ENCODE assay signal across 8 cellular contexts in the genomic region with DNA sequence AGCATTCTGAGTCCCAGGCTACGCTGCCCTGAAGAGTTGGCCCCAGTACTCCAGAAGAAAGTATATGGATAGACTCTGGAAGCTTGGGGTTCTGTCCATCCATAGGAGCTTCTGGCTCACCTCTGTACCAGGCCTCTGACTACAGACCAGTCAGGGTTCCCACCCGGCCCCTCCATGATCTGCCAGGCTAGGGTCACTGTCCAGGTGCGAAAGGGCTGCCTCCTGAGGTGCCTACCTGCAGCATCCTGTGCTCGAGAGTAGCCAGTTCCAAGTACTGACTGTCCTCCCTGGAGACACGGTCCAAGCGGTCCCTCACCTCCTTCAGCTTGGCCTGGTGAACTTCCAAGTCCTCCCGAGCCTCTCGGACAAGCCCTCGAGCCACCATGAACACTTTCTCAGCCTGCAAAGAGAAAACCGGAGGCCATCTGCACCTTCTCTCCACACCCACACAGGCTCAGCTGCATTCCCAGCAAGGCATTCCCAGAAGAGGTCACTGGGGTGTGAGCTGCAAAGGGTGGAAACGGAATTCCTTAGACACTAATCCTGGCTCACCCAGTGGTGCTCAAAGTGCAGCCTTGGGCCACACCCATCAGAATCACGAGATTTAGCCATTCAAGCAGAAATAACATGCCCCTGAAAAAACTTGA. TPM values are rescaled to one million over a fixed set of nuclear protein-coding genes. Genes with fewer than 3 reads are reported as not detected.
DNase-seq lines count a peak whose midpoint lies in the region; ATAC-seq, FAIRE-seq and TF ChIP-seq lines count a peak whose summit lies in the region.
"Had no signal": no experiment of that assay in that cellular context is flagged by ENCODE, and none has a peak within 500 bp of the region (broad histone marks: within the 10 kb centered on the region; RNA-seq: fewer than 3 reads in every experiment).

No MANE protein-coding gene starts in this region.

- H3K4me1 ChIP-seq in transverse colon, result peaks cover 12 to 44% (median 32%) of the 10 kb centered on the region in 4 donors

- H3K27ac Mint-ChIP-seq in mesothelial cell of epicardium, result peak overlapping the region; percentile 82
- H3K27ac Mint-ChIP-seq: activated naive CD4-positive, alpha-beta T cell treated with anti-CD3 and anti-CD28 coated beads, Interleukin-2, amount 50 U/mL, for 24 hours had no signal

- H3K4me3 Mint-ChIP-seq in mesothelial cell of epicardium, result peak overlapping the region; percentile 21
- H3K4me3 Mint-ChIP-seq: activated naive CD4-positive, alpha-beta T cell treated with anti-CD3 and anti-CD28 coated beads, Interleukin-2, amount 50 U/mL, for 24 hours had no signal

- H3K9me3 ChIP-seq in transverse colon, result no peaks in the 10 kb centered on the region

- no peaks in the 10 kb centered on the region for H3K36me3 ChIP-seq in transverse colon

- ATAC-seq in HG03097 (IDR thresholded peaks at IDR 0.05; ENCODE audit: low FRiP score, unreplicated experiment) (no peak), HG02610 (IDR thresholded peaks at IDR 0.05; ENCODE audit: unreplicated experiment) (no peak)

- TF ChIP-seq POLR2A in transverse colon (IDR thresholded peaks at IDR 0.05), result peak; percentile 50

- TF ChIP-seq CTCF in mesothelial cell of epicardium (IDR thresholded peaks at IDR 0.05; ENCODE audit: unreplicated experiment), result no peak
- no peak for TF ChIP-seq CTCF in transverse colon (IDR thresholded peaks at IDR 0.05)

- no peak for DNase-seq in mesothelial cell of epicardium (ENCODE audit: low spot score in 2 of 2, unreplicated experiment in 2 of 2)
- peak; percentile 84 for DNase-seq in transverse colon
- DNase-seq in stimulated activated CD4-positive, alpha-beta T cell treated with anti-CD3 and anti-CD28 coated beads, Interleukin-2, amount 100 ng/mL, for 24 hours, result no peak

- peaks cover 2% of the 10 kb centered on the region for H3K36me3 Mint-ChIP-seq in mesothelial cell of epicardium
- H3K36me3 Mint-ChIP-seq: activated naive CD4-positive, alpha-beta T cell treated with anti-CD3 and anti-CD28 coated beads, Interleukin-2, amount 50 U/mL, for 24 hours had no signal

- no peaks in the 10 kb centered on the region for H3K27me3 Mint-ChIP-seq in mesothelial cell of epicardium (ENCODE audit: low read depth)
- H3K27me3 Mint-ChIP-seq: activated naive CD4-positive, alpha-beta T cell treated with anti-CD3 and anti-CD28 coated beads, Interleukin-2, amount 50 U/mL, for 24 hours had no signal

- WGBS in transverse colon (ENCODE audit: low coverage in 1 of 2), 2 donors, result 30 to 63% methylated on average over 2 to 12 of the region's 12 CpGs

- H3K9me3 Mint-ChIP-seq in mesothelial cell of epicardium, result no peaks in the 10 kb centered on the region
- H3K9me3 Mint-ChIP-seq: activated naive CD4-positive, alpha-beta T cell treated with anti-CD3 and anti-CD28 coated beads, Interleukin-2, amount 50 U/mL, for 24 hours had no signal

- peak overlapping the region in 1 of 4 donors; percentile 26 for H3K4me3 ChIP-seq in transverse colon

- TF ChIP-seq EP300 in Ishikawa (IDR thresholded peaks at IDR 0.05; ENCODE audit: borderline replicate concordance) (peak; percentile 59), transverse colon (IDR thresholded peaks at IDR 0.05; ENCODE audit: low read depth) (no peak)

- TF ChIP-seq RAD21 in Ishikawa (IDR thresholded peaks at IDR 0.05; ENCODE audit: low read depth), result peak; percentile 10; the same call in 1 of the 2 replicates

- no peaks in the 10 kb centered on the region for H3K27me3 ChIP-seq in transverse colon

- peak overlapping the region; percentile 75 to 86 (median 80) for H3K27ac ChIP-seq in transverse colon

- peak; percentile 39 for FAIRE-seq in endometrium (lab: Jason Lieb, UNC)

- intact Hi-C loops in transverse colon (cut with DNase I; ENCODE audit: low total_unique reads), result loop anchor here (10.0 kb wide), 1 partner anchor 159 kb away; no protein-coding TSS in a partner anchor

- H3K4me1 Mint-ChIP-seq in mesothelial cell of epicardium, result peaks cover 44% of the 10 kb centered on the region

- in situ Hi-C loops in transverse colon (cut with MboI; ENCODE audit: low pct_ligation_motif_present in 1 of 4, low pct_unique_long_range_greater_than_20kb in 1 of 4, low sequenced_read_pairs in 3 of 4), result loop anchor here in 1 of 4 donors (10.0 kb wide), 1 partner anchor 159 kb away; no protein-coding TSS in a partner anchor

TF ChIP-seq in Ishikawa, 13 proteins besides CTCF, POLR2A, EP300 and RAD21:
- TF ChIP-seq, protein P1, sequence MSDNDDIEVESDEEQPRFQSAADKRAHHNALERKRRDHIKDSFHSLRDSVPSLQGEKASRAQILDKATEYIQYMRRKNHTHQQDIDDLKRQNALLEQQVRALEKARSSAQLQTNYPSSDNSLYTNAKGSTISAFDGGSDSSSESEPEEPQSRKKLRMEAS (IDR thresholded peaks at IDR 0.05), result peak; percentile 66
- peak; percentile 65; the same call in 1 of the 2 replicates for TF ChIP-seq FOXM1 (IDR thresholded peaks at IDR 0.05; ENCODE audit: borderline replicate concordance, low read depth)
- TF ChIP-seq EGR1 (IDR thresholded peaks at IDR 0.05), result peak; percentile 61
- TF ChIP-seq TCF12 (IDR thresholded peaks at IDR 0.05; ENCODE audit: low read depth), result peak; percentile 77
- TF ChIP-seq TEAD4 (IDR thresholded peaks at IDR 0.05), result peak; percentile 96
- TF ChIP-seq CEBPB (IDR thresholded peaks at IDR 0.05), result no peak
- TF ChIP-seq, protein P2, sequence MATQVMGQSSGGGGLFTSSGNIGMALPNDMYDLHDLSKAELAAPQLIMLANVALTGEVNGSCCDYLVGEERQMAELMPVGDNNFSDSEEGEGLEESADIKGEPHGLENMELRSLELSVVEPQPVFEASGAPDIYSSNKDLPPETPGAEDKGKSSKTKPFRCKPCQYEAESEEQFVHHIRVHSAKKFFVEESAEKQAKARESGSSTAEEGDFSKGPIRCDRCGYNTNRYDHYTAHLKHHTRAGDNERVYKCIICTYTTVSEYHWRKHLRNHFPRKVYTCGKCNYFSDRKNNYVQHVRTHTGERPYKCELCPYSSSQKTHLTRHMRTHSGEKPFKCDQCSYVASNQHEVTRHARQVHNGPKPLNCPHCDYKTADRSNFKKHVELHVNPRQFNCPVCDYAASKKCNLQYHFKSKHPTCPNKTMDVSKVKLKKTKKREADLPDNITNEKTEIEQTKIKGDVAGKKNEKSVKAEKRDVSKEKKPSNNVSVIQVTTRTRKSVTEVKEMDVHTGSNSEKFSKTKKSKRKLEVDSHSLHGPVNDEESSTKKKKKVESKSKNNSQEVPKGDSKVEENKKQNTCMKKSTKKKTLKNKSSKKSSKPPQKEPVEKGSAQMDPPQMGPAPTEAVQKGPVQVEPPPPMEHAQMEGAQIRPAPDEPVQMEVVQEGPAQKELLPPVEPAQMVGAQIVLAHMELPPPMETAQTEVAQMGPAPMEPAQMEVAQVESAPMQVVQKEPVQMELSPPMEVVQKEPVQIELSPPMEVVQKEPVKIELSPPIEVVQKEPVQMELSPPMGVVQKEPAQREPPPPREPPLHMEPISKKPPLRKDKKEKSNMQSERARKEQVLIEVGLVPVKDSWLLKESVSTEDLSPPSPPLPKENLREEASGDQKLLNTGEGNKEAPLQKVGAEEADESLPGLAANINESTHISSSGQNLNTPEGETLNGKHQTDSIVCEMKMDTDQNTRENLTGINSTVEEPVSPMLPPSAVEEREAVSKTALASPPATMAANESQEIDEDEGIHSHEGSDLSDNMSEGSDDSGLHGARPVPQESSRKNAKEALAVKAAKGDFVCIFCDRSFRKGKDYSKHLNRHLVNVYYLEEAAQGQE (IDR thresholded peaks at IDR 0.05; ENCODE audit: low read depth), result no peak
- TF ChIP-seq, protein P3, sequence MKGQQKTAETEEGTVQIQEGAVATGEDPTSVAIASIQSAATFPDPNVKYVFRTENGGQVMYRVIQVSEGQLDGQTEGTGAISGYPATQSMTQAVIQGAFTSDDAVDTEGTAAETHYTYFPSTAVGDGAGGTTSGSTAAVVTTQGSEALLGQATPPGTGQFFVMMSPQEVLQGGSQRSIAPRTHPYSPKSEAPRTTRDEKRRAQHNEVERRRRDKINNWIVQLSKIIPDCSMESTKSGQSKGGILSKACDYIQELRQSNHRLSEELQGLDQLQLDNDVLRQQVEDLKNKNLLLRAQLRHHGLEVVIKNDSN (IDR thresholded peaks at IDR 0.05), result peak; percentile 32; the same call in 1 of the 2 replicates
- no peak for TF ChIP-seq YY1 (IDR thresholded peaks at IDR 0.05; ENCODE audit: low read depth)
- TF ChIP-seq NFIC (IDR thresholded peaks at IDR 0.05), result peak; percentile 36

RNA-seq across cellular contexts. Expression of a gene that starts 3.7 kb away (rescaled TPM):
- 203 to 214 TPM (median 211 TPM) in 3 replicates for total RNA-seq in mesothelial cell of epicardium
- total RNA-seq in transverse colon, result 100 to 1,000 TPM; 129 to 530 (median 245) TPM

RNA-seq across cellular contexts. Expression of a gene that starts 6.3 kb away (rescaled TPM):
- total RNA-seq in mesothelial cell of epicardium (10.7 to 12.3 TPM (median 11.5 TPM) in 3 replicates), transverse colon (10 to 100 TPM in 2 of 4 donors, 1 to 10 TPM in 2; 2.8 to 14.1 (median 8.2) TPM)

RNA-seq across cellular contexts. Expression of a gene that starts 6.5 kb away (rescaled TPM):
- total RNA-seq in mesothelial cell of epicardium, result 183 to 192 TPM (median 186 TPM) in 3 replicates
- 100 to 1,000 TPM; 115 to 279 (median 192) TPM for total RNA-seq in transverse colon

RNA-seq across cellular contexts. Expression of a gene that starts 12.9 kb away (rescaled TPM):
- total RNA-seq in mesothelial cell of epicardium (11.6 to 12.0 TPM (median 11.6 TPM) in 3 replicates), transverse colon (1 to 10 TPM; 1.8 to 4.4 (median 2.9) TPM)
